ENCODE assay signal across 25 cellular contexts in the genomic region with DNA sequence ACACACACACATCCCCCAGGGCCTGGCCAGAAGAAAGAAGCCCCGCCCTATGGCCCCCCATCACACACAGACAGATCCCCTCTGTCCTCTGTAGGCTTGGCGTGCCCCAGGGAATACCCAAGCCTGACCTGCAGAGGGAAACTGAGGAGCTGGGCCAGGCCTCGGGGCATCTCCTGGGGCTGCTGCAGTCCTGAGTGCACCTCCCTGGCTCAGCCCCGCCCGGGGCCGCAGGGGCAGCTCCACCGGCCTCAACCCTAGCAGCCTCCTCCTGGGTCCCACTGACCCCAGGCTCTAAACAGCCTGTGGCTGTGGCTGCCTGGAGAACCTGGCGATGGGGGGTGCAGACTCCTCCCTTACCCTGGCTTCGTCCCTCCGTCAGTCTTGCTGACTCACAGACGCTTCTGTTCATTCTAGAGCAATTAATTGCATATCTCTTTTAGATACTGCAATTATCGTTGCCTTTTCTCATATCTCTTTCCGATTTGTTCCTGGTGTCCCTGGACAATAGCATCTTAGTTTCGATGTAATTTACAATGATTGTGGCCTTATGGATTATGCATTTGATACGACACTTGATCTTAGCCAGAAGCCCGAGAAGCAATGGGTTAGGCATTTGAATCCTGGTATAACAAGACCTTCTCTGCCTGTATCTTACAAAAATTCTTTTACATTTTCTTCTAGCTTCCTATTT.
"Had no signal": no experiment of that assay in that cellular context is flagged by ENCODE, and none has a peak within 500 bp of the region (broad histone marks: within the 10 kb centered on the region; RNA-seq: fewer than 3 reads in every experiment).

No MANE protein-coding gene starts in this region.

- H3K36me3 ChIP-seq: gastrocnemius medialis, neural progenitor cell, prostate gland, suprapubic skin, transverse colon, upper lobe of right lung, uterus had no signal

- H3K4me1 ChIP-seq: gastrocnemius medialis, parathyroid adenoma, prostate gland, suprapubic skin, transverse colon, upper lobe of right lung, uterus had no signal

- H3K9ac ChIP-seq: neural progenitor cell, parathyroid adenoma had no signal

- H3K9me3 ChIP-seq: gastrocnemius medialis, prostate gland, suprapubic skin, transverse colon, upper lobe of right lung, uterus had no signal

- DNase-seq: cortex of kidney; effector CD4-positive, alpha-beta T cell; endodermal cell; foreskin fibroblast; gastrocnemius medialis; mesenchymal stem cell; midbrain; naive thymus-derived CD4-positive, alpha-beta T cell; right cardiac atrium; stimulated activated CD4-positive, alpha-beta T cell treated with anti-CD3 and anti-CD28 coated beads, Interleukin-12 subunit alpha, Interleukin-12 subunit beta, amount 100 ng/mL, for 4 hours; stimulated activated CD4-positive, alpha-beta T cell treated with anti-CD3 and anti-CD28 coated beads, Interleukin-1b, Interleukin-23, amount 100 ng/mL, for 48 hours; stimulated activated CD4-positive, alpha-beta T cell treated with anti-CD3 and anti-CD28 coated beads, Interleukin-4, amount 100 ng/mL, for 1 hour; stimulated activated CD8-positive, alpha-beta memory T cell treated with anti-CD3 and anti-CD28 coated beads, Interleukin-4, amount 100 ng/mL, for 48 hours; stimulated activated naive CD4-positive, alpha-beta T cell; stimulated activated naive CD8-positive, alpha-beta T cell treated with anti-CD3 and anti-CD28 coated beads, Interleukin-15, amount 100 ng/mL, for 72 hours; transverse colon; upper lobe of right lung; uterus had no signal

- ATAC-seq: esophagus mucosa; gastrocnemius medialis; naive thymus-derived CD4-positive, alpha-beta T cell; right cardiac atrium; stimulated activated naive CD8-positive, alpha-beta T cell treated with anti-CD3 and anti-CD28 coated beads, Interleukin-15, amount 100 ng/mL, for 72 hours; upper lobe of right lung had no signal

- H3K27ac ChIP-seq: epithelial cell of prostate, gastrocnemius medialis, neural progenitor cell, parathyroid adenoma, prostate gland, suprapubic skin, transverse colon, upper lobe of right lung, uterus had no signal

- H2AFZ ChIP-seq: neural progenitor cell, parathyroid adenoma had no signal

- H3K4me2 ChIP-seq: neural progenitor cell, smooth muscle cell had no signal

- H3K27me3 ChIP-seq: neural progenitor cell, uterus had no signal

- H3K4me3 ChIP-seq: gastrocnemius medialis, neural progenitor cell, prostate gland, smooth muscle cell, suprapubic skin, transverse colon, upper lobe of right lung, uterus had no signal

- H3K79me2 ChIP-seq: parathyroid adenoma had no signal
